Comparison of ENCODE assay signal across 8 cellular contexts in genomic region chr20:43458422-43458924, GRCh38. TPM values are rescaled to one million over a fixed set of nuclear protein-coding genes. Genes with fewer than 3 reads are reported as not detected.
DNase-seq lines count a peak whose midpoint lies in the region; ATAC-seq and TF ChIP-seq lines count a peak whose summit lies in the region.

No MANE protein-coding gene starts in this region.

- H3K4me3 ChIP-seq in GM12875 (ENCODE audit: low read depth, low read length), result peak overlapping the region; percentile 85
- H3K4me3 ChIP-seq in astrocyte of the cerebellum (ENCODE audit: low read depth, low read length), result peak overlapping the region; percentile 93
- peak overlapping the region; percentile 95 for H3K4me3 ChIP-seq in lung
- peak overlapping the region; percentile 69 to 97 (median 86) for H3K4me3 ChIP-seq in upper lobe of left lung

- TF ChIP-seq POLR2A in upper lobe of left lung (IDR thresholded peaks at IDR 0.05), result no peak

- H3K27me3 ChIP-seq in lung (ENCODE audit: control insufficient read depth, insufficient read depth) (no peaks in the 10 kb centered on the region), upper lobe of left lung (no peaks in the 10 kb centered on the region)

- in situ Hi-C loops in astrocyte of the cerebellum (cut with HindIII; ENCODE audit: low sequenced_read_pairs), result no loop called here

- DNase-seq in astrocyte of the cerebellum (ENCODE audit: low read depth) (no peak), lung (ENCODE audit: low spot score) (peak; percentile 32), upper lobe of left lung (no peak), GF-D8 (lab: John Stamatoyannopoulos, UW) (no peak), NCI-H345 treated with DMSO at 0.1 percent for 48 hours (lab: John Stamatoyannopoulos, UW; ENCODE audit: unreplicated experiment) (no peak)

- H3K27ac ChIP-seq in lung (ENCODE audit: low read depth in 1 of 2, low read length in 1 of 2) (peak overlapping the region; percentile 100), upper lobe of left lung (peak overlapping the region; percentile 99 to 100 (median 100))

- 1% methylated on average over 40 to 41 of the region's 41 CpGs for WGBS in lung, 2 donors
- WGBS in upper lobe of left lung, 2 donors, result 1 to 2% methylated on average over 5 to 17 of the region's 41 CpGs

- H3K9me3 ChIP-seq in lung (ENCODE audit: control insufficient read depth in 2 of 2, insufficient read depth in 1 of 2, low read length in 1 of 2) (no peaks in the 10 kb centered on the region), upper lobe of left lung (no peaks in the 10 kb centered on the region)

- no peak for TF ChIP-seq CTCF in GM12875 (IDR thresholded peaks at IDR 0.05; ENCODE audit: borderline replicate concordance, insufficient read depth, low read depth, low read length)
- no peak for TF ChIP-seq CTCF in astrocyte of the cerebellum (IDR thresholded peaks at IDR 0.05; ENCODE audit: low read depth, low read length, missing control alignments)
- no peak for TF ChIP-seq CTCF in lung (IDR thresholded peaks at IDR 0.05; ENCODE audit: control extremely low read depth, extremely low read depth)
- TF ChIP-seq CTCF in upper lobe of left lung (IDR thresholded peaks at IDR 0.05), result no peak

- H3K36me3 ChIP-seq in lung (ENCODE audit: control insufficient read depth in 2 of 2, insufficient read depth in 2 of 2, low read length in 2 of 2), result peaks cover 9 to 12% of the 10 kb centered on the region in 2 donors
- H3K36me3 ChIP-seq in upper lobe of left lung, result peaks cover 32 to 46% (median 36%) of the 10 kb centered on the region in 4 donors

- H3K4me1 ChIP-seq in lung (ENCODE audit: control insufficient read depth in 2 of 2, insufficient read depth in 2 of 2, low read length in 2 of 2) (peaks cover 2 to 3% of the 10 kb centered on the region in 2 donors), upper lobe of left lung (peaks cover 14 to 27% (median 16%) of the 10 kb centered on the region in 4 donors)

- peak; percentile 19 for ATAC-seq in HG03066 (IDR thresholded peaks at IDR 0.05; ENCODE audit: low read depth, unreplicated experiment)
- no peak for ATAC-seq in lung (ENCODE audit: insufficient read depth, low FRiP score)
- no peak for ATAC-seq in upper lobe of left lung (ENCODE audit: low FRiP score in 2 of 2)
- ATAC-seq in GM18519 (IDR thresholded peaks at IDR 0.05; ENCODE audit: low FRiP score, unreplicated experiment), result no peak

- TF ChIP-seq EP300 in upper lobe of left lung (IDR thresholded peaks at IDR 0.05), result no peak

RNA-seq across cellular contexts. Expression of gene SRSF6, which starts 0.8 kb away (rescaled TPM):
- total RNA-seq in lung (100 to 1,000 TPM in 1 of 2 donors, 10 to 100 TPM in 1; 91.0 to 102 TPM), upper lobe of left lung (100 to 1,000 TPM in 1 of 6 donors, 10 to 100 TPM in 5; 48.4 to 147 (median 93.2) TPM)
- 10 to 100 TPM; 61.9 to 98.1 TPM for polyA plus RNA-seq in lung

RNA-seq across cellular contexts. Expression of gene L3MBTL1, which starts 49.0 kb away (rescaled TPM):
- total RNA-seq in lung (10 to 100 TPM in 1 of 2 donors, 1 to 10 TPM in 1; 8.8 to 18.6 TPM), upper lobe of left lung (10 to 100 TPM in 3 of 6 donors, 1 to 10 TPM in 3; 4.9 to 50.3 (median 11.3) TPM)
- polyA plus RNA-seq in lung, result 1 to 10 TPM; 1.7 to 4.4 TPM
